Comparison of ENCODE assay signal across 23 cellular contexts in the genomic region with DNA sequence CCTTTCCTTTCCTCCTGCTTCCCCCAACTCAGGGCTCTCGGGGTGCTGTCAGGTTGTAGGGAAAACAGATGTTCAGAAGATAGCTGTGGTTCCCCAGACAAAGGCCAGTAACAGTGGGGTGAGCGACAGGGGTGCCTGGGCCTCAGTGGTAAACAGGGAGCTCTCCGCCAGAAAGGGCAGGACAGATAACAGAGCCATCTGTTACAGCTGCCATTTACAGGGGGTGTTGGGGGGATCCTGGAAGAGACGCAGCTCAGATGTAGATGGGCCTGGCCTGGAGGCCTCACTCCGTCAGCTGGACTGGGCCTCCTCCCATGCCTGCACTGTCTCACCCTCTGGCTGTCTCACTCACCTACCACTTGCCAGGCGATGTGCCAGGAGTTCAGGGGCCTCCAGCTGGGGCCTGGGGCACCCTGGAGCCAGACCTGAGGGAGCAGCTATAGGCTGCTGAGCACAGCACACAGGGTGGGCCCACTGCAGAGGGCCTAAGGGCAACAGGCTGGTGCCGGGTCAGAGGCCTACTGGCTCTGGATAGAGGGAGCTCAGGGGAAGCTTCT. TPM values are rescaled to one million over a fixed set of nuclear protein-coding genes. Genes with fewer than 3 reads are reported as not detected.
A peak's percentile ranks its signal among the peaks of the same experiment; 100 is the strongest.
DNase-seq lines count a peak whose midpoint lies in the region; ATAC-seq and TF ChIP-seq lines count a peak whose summit lies in the region.
"Had no signal": no experiment of that assay in that cellular context is flagged by ENCODE, and none has a peak within 500 bp of the region (broad histone marks: within the 10 kb centered on the region; RNA-seq: fewer than 3 reads in every experiment).

No MANE protein-coding gene starts in this region.

- H3K36me3 Mint-ChIP-seq in activated naive CD4-positive, alpha-beta T cell treated with anti-CD3 and anti-CD28 coated beads, Interleukin-2, amount 50 U/mL, for 72 hours: no peaks in the 10 kb centered on the region
- H3K36me3 Mint-ChIP-seq in activated naive CD4-positive, alpha-beta T cell treated with anti-CD3 and anti-CD28 coated beads for 36 hours (ENCODE audit: low read depth): peaks cover 2% of the 10 kb centered on the region
- H3K36me3 Mint-ChIP-seq in activated T-helper 17 cell treated with anti-CD3 and anti-CD28 coated beads, Interleukin-2, amount 50 U/mL, for 72 hours (ENCODE audit: low read depth): peaks cover 33% of the 10 kb centered on the region
- H3K36me3 Mint-ChIP-seq: IgD-negative memory B cell had no signal

- H3K4me1 ChIP-seq in right atrium auricular region: peaks cover 0 to 67% of the 10 kb centered on the region in 2 donors
- H3K4me1 ChIP-seq in transverse colon: peaks cover 0 to 9% (median 5%) of the 10 kb centered on the region in 4 donors

- H3K9me3 Mint-ChIP-seq in activated naive CD4-positive, alpha-beta T cell treated with anti-CD3 and anti-CD28 coated beads, Interleukin-2, amount 50 U/mL, for 72 hours: no peaks in the 10 kb centered on the region
- H3K9me3 Mint-ChIP-seq in activated naive CD4-positive, alpha-beta T cell treated with anti-CD3 and anti-CD28 coated beads for 36 hours: no peaks in the 10 kb centered on the region
- H3K9me3 Mint-ChIP-seq in activated T-helper 17 cell treated with anti-CD3 and anti-CD28 coated beads, Interleukin-2, amount 50 U/mL, for 72 hours: no peaks in the 10 kb centered on the region
- H3K9me3 Mint-ChIP-seq: CD4-positive, CD25-positive, alpha-beta regulatory T cell; IgD-negative memory B cell; natural killer cell had no signal

- CTCF ChIA-PET in activated naive CD4-positive, alpha-beta T cell treated with anti-CD3 and anti-CD28 coated beads for 36 hours (lab: Charles Lee): interaction anchor here (1.9 to 2.1 kb wide), 2 partner anchors 10 kb away, joined by 7 read pairs; no protein-coding TSS in a partner anchor

- H3K36me3 ChIP-seq in right atrium auricular region (peaks cover 39% of the 10 kb centered on the region), transverse colon (peaks cover 0 to 26% (median 9%) of the 10 kb centered on the region in 4 donors)

- H3K27me3 Mint-ChIP-seq in activated naive CD4-positive, alpha-beta T cell treated with anti-CD3 and anti-CD28 coated beads for 36 hours (ENCODE audit: low read depth): no peaks in the 10 kb centered on the region
- H3K27me3 Mint-ChIP-seq in activated T-helper 17 cell treated with anti-CD3 and anti-CD28 coated beads, Interleukin-2, amount 50 U/mL, for 72 hours: no peaks in the 10 kb centered on the region
- H3K27me3 Mint-ChIP-seq: CD4-positive, CD25-positive, alpha-beta regulatory T cell; IgD-negative memory B cell had no signal

- no peaks in the 10 kb centered on the region for H3K27me3 ChIP-seq in right atrium auricular region
- H3K27me3 ChIP-seq in transverse colon: no peaks in the 10 kb centered on the region
- H3K27me3 ChIP-seq: ascending aorta, MG63 had no signal

- H3K9me3 ChIP-seq in right atrium auricular region (no peaks in the 10 kb centered on the region), transverse colon (no peaks in the 10 kb centered on the region)
- H3K9me3 ChIP-seq: ascending aorta, MG63 had no signal

- in situ Hi-C loops in transverse colon (cut with MboI; ENCODE audit: low pct_ligation_motif_present in 1 of 4, low pct_unique_long_range_greater_than_20kb in 1 of 4, low sequenced_read_pairs in 3 of 4): no loop called here

- WGBS in transverse colon (ENCODE audit: low coverage in 1 of 2), 2 donors: 84% methylated on average over 6 of the region's 7 CpGs; no CpG with 5 or more reads in 1 of the 2 donors

- peak overlapping the region; percentile 91 to 94 for H3K27ac ChIP-seq in right atrium auricular region
- peak overlapping the region in 3 of 4 donors; percentile 1 to 57 (median 19) for H3K27ac ChIP-seq in transverse colon
- H3K27ac ChIP-seq: skin epidermis had no signal

- no peak overlapping the region for H3K4me3 Mint-ChIP-seq in activated naive CD4-positive, alpha-beta T cell treated with anti-CD3 and anti-CD28 coated beads for 36 hours
- no peak overlapping the region for H3K4me3 Mint-ChIP-seq in activated T-helper 17 cell treated with anti-CD3 and anti-CD28 coated beads, Interleukin-2, amount 50 U/mL, for 72 hours
- H3K4me3 Mint-ChIP-seq: CD4-positive, CD25-positive, alpha-beta regulatory T cell; IgD-negative memory B cell; natural killer cell had no signal

- TF ChIP-seq POLR2A in transverse colon (IDR thresholded peaks at IDR 0.05): no peak

- H3K27ac Mint-ChIP-seq in activated naive CD4-positive, alpha-beta T cell treated with anti-CD3 and anti-CD28 coated beads, Interleukin-2, amount 50 U/mL, for 72 hours: peak overlapping the region; percentile 57 to 67
- no peak overlapping the region for H3K27ac Mint-ChIP-seq in activated naive CD4-positive, alpha-beta T cell treated with anti-CD3 and anti-CD28 coated beads for 36 hours
- peak overlapping the region; percentile 38 for H3K27ac Mint-ChIP-seq in activated T-helper 17 cell treated with anti-CD3 and anti-CD28 coated beads, Interleukin-2, amount 50 U/mL, for 72 hours
- H3K27ac Mint-ChIP-seq: CD4-positive, CD25-positive, alpha-beta regulatory T cell; IgD-negative memory B cell; natural killer cell had no signal

- H3K4me1 Mint-ChIP-seq in activated naive CD4-positive, alpha-beta T cell treated with anti-CD3 and anti-CD28 coated beads for 36 hours (ENCODE audit: low read depth): peaks cover 8% of the 10 kb centered on the region
- H3K4me1 Mint-ChIP-seq in activated T-helper 17 cell treated with anti-CD3 and anti-CD28 coated beads, Interleukin-2, amount 50 U/mL, for 72 hours: no peaks in the 10 kb centered on the region

- TF ChIP-seq CTCF in right atrium auricular region (IDR thresholded peaks at IDR 0.05) (no peak), transverse colon (IDR thresholded peaks at IDR 0.05) (no peak)

- ATAC-seq in activated naive CD4-positive, alpha-beta T cell treated with anti-CD3 and anti-CD28 coated beads, Interleukin-2, amount 50 U/mL, for 72 hours: no peak
- ATAC-seq in activated T-helper 17 cell treated with anti-CD3 and anti-CD28 coated beads, Interleukin-2, amount 50 U/mL, for 72 hours (replicated peaks): no peak
- ATAC-seq in sciatic nerve: no peak
- ATAC-seq: natural killer cell had no signal

- H3K4me3 ChIP-seq in right atrium auricular region (no peak overlapping the region), transverse colon (no peak overlapping the region)
- H3K4me3 ChIP-seq: ascending aorta, MG63, skin epidermis had no signal

- DNase-seq in activated naive CD4-positive, alpha-beta T cell treated with anti-CD3 and anti-CD28 coated beads, Interleukin-2, amount 50 U/mL, for 72 hours (ENCODE audit: low spot score in 2 of 2): no peak
- DNase-seq in activated naive CD4-positive, alpha-beta T cell treated with anti-CD3 and anti-CD28 coated beads for 36 hours: no peak
- no peak for DNase-seq in right atrium auricular region (ENCODE audit: low spot score)
- no peak for DNase-seq in transverse colon
- DNase-seq in sciatic nerve (ENCODE audit: low spot score): no peak
- DNase-seq in occipital lobe (lab: John Stamatoyannopoulos, UW): no peak
- DNase-seq in cortex of kidney (lab: John Stamatoyannopoulos, UW): no peak
- DNase-seq: activated CD4-positive, alpha-beta T cell treated with anti-CD3 and anti-CD28 coated beads for 48 hours; activated CD8-positive, alpha-beta memory T cell treated with anti-CD3 and anti-CD28 coated beads, Interleukin-2, amount 50 U/mL, for 48 hours; activated gamma-delta T cell treated with Interleukin-2 at 50 U/mL for 16 hours; CD4-positive, CD25-positive, alpha-beta regulatory T cell; DMS79; mesendoderm; MG63; natural killer cell; NCI-H187; RPMI8226; stimulated activated CD4-positive, alpha-beta T cell treated with anti-CD3 and anti-CD28 coated beads, Interleukin-2, amount 100 ng/mL, for 48 hours; SW 1271 had no signal

- no peak for TF ChIP-seq EP300 in transverse colon (IDR thresholded peaks at IDR 0.05; ENCODE audit: low read depth)

- intact Hi-C loops in activated naive CD4-positive, alpha-beta T cell treated with anti-CD3 and anti-CD28 coated beads for 36 hours (cut with micrococcal nuclease): no loop called here
- intact Hi-C loops in transverse colon (cut with DNase I; ENCODE audit: low total_unique reads): loop anchor here (5.0 kb wide), 1 partner anchor 48 kb away; no protein-coding TSS in a partner anchor
- intact Hi-C loops in sciatic nerve (cut with DNase I): no loop called here

RNA-seq across cellular contexts. Expression of a gene that starts 16.4 kb away (rescaled TPM):
- 1 to 10 TPM in 1 of 2 donors, under 1 TPM in 1; 0.20 to 1.6 TPM for total RNA-seq in activated naive CD4-positive, alpha-beta T cell treated with anti-CD3 and anti-CD28 coated beads, Interleukin-2, amount 50 U/mL, for 72 hours
- under 1 TPM; 0.21 to 0.22 TPM for total RNA-seq in activated naive CD4-positive, alpha-beta T cell treated with anti-CD3 and anti-CD28 coated beads for 36 hours
- total RNA-seq in activated T-helper 17 cell treated with anti-CD3 and anti-CD28 coated beads, Interleukin-2, amount 50 U/mL, for 72 hours: 1 to 10 TPM in 1 of 2 donors, under 1 TPM in 1; 0.66 to 1.5 TPM
- total RNA-seq in right atrium auricular region (1 to 10 TPM; 4.9 to 9.5 TPM), transverse colon (10 to 100 TPM in 1 of 4 donors, 1 to 10 TPM in 2, under 1 TPM in 1; 0.37 to 67.7 (median 3.8) TPM), sciatic nerve (4.1 TPM), occipital lobe (not detected)
